Comparison of ENCODE assay signal across 13 cellular contexts in the genomic region with DNA sequence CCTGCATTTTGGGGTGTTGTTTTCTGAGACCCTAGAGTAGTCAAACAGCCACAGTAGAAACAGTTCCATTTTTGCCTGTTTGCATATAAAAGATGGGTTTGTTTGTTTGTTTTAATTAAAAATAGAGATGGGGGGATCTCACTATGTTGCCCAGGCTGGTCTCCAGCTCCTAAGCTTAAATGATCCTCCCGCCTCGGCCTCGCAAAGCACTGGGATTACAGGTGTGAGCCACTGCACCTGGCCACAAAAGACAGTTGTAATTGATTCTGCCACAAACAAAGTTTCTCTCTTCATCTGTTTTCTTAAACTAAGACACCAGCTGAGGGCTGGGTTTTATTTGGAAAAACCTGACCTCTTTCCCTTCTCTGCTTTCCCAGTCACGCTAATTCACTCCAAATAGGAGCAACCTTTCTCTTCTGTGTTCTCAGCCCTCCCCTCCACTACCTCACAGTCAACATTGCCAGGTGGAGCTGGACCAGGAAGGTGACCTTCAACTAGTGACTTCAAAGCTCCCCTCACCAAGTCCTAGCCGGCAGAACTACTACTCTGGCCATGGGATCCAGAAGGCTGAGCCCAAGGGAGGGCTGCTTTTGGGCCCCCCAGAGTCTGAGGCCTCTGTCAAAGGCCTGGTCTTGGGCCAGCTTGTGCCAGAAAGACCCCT. TPM values are rescaled to one million over a fixed set of nuclear protein-coding genes. Genes with fewer than 3 reads are reported as not detected.
DNase-seq lines count a peak whose midpoint lies in the region; ATAC-seq and TF ChIP-seq lines count a peak whose summit lies in the region.
"Had no signal": no experiment of that assay in that cellular context is flagged by ENCODE, and none has a peak within 500 bp of the region (broad histone marks: within the 10 kb centered on the region; RNA-seq: fewer than 3 reads in every experiment).

No MANE protein-coding gene starts in this region.

- no peaks in the 10 kb centered on the region for H3K9me3 ChIP-seq in CD4-positive, alpha-beta memory T cell (ENCODE audit: control insufficient read depth in 1 of 2, low read length in 2 of 2)
- no peaks in the 10 kb centered on the region for H3K9me3 ChIP-seq in colonic mucosa
- H3K9me3 ChIP-seq in HAP-1: no peaks in the 10 kb centered on the region

- TF ChIP-seq CTCF in colonic mucosa (IDR thresholded peaks at IDR 0.05): no peak
- no peak for TF ChIP-seq CTCF in natural killer cell (IDR thresholded peaks at IDR 0.05)

- CTCF ChIA-PET in CD4-positive, alpha-beta memory T cell (lab: Charles Lee; ENCODE audit: partially characterized antibody): interaction anchor here (0.5 to 1.9 kb wide), 3 partner anchors 17 to 216 kb away, joined by 3 to 6 read pairs (median 4); no protein-coding TSS in a partner anchor

- in situ Hi-C loops in HAP-1 (cut with MboI; ENCODE audit: low sequenced_read_pairs): no loop called here

- no peak for DNase-seq in CD4-positive, alpha-beta memory T cell
- DNase-seq in NCI-H2029 (lab: John Stamatoyannopoulos, UW): peak; percentile 16
- DNase-seq in colonic mucosa: peak; percentile 60
- no peak for DNase-seq in natural killer cell
- no peak for DNase-seq in HAP-1 (ENCODE audit: low spot score in 2 of 2)
- DNase-seq in GF-D8 (lab: John Stamatoyannopoulos, UW): no peak
- DNase-seq: EL, HCEC 1CT, NCI-H1436 had no signal

- H3K27me3 Mint-ChIP-seq in CD4-positive, alpha-beta memory T cell: no peaks in the 10 kb centered on the region
- H3K27me3 Mint-ChIP-seq in natural killer cell (ENCODE audit: low read depth in 2 of 2): peaks cover 0 to 3% of the 10 kb centered on the region in 2 donors

- peak overlapping the region in 1 of 2 donors; percentile 7 for H3K9ac ChIP-seq in colonic mucosa (ENCODE audit: low read depth in 2 of 2, low read length in 2 of 2)

- H3K4me3 Mint-ChIP-seq in CD4-positive, alpha-beta memory T cell: peak overlapping the region in 7 of 8 donors; percentile 81 to 90 (median 83)
- peak overlapping the region; percentile 86 for H3K4me3 Mint-ChIP-seq in natural killer cell

- H3K4me1 ChIP-seq in CD4-positive, alpha-beta memory T cell (ENCODE audit: insufficient read depth, low read length): peaks cover 32% of the 10 kb centered on the region
- H3K4me1 ChIP-seq in colonic mucosa (no peaks in the 10 kb centered on the region), HAP-1 (peaks cover 21% of the 10 kb centered on the region)

- peaks cover 0 to 5% of the 10 kb centered on the region in 2 donors for H3K36me3 Mint-ChIP-seq in CD4-positive, alpha-beta memory T cell
- no peaks in the 10 kb centered on the region for H3K36me3 Mint-ChIP-seq in natural killer cell

- H3K4me1 Mint-ChIP-seq in CD4-positive, alpha-beta memory T cell: peaks cover 26 to 41% (median 35%) of the 10 kb centered on the region in 4 donors
- H3K4me1 Mint-ChIP-seq in natural killer cell: peaks cover 34 to 35% of the 10 kb centered on the region in 2 donors

- H3K36me3 ChIP-seq in CD4-positive, alpha-beta memory T cell (ENCODE audit: insufficient read depth, low read length): no peaks in the 10 kb centered on the region
- H3K36me3 ChIP-seq in colonic mucosa (no peaks in the 10 kb centered on the region), HAP-1 (replicated peaks) (no peaks in the 10 kb centered on the region)

- POLR2A ChIA-PET in CD4-positive, alpha-beta memory T cell (lab: Charles Lee; ENCODE audit: partially characterized antibody): interaction anchor here (1.2 to 3.4 kb wide), 2 partner anchors 90 to 129 kb away, joined by 3 to 27 read pairs; a partner anchor contains a TSS

- no peaks in the 10 kb centered on the region for H3K27me3 ChIP-seq in CD4-positive, alpha-beta memory T cell (ENCODE audit: insufficient read depth, low read length)
- H3K27me3 ChIP-seq in colonic mucosa (no peaks in the 10 kb centered on the region), HAP-1 (ENCODE audit: low read depth) (no peaks in the 10 kb centered on the region)
- H3K27me3 ChIP-seq: SJSA1 had no signal

- no peak overlapping the region for H3K27ac ChIP-seq in CD4-positive, alpha-beta memory T cell (ENCODE audit: low read depth, low read length)
- H3K27ac ChIP-seq in colonic mucosa: peak overlapping the region; percentile 34
- H3K27ac ChIP-seq: HL-60, SJSA1 had no signal

- peak overlapping the region in 6 of 7 donors; percentile 62 to 94 (median 84) for H3K27ac Mint-ChIP-seq in CD4-positive, alpha-beta memory T cell
- peak overlapping the region; percentile 84 to 100 for H3K27ac Mint-ChIP-seq in natural killer cell

- ATAC-seq in natural killer cell (no peak), GM19463 (IDR thresholded peaks at IDR 0.05; ENCODE audit: unreplicated experiment) (no peak), GM21447 (IDR thresholded peaks at IDR 0.05; ENCODE audit: unreplicated experiment) (no peak)

- intact Hi-C loops in CD4-positive, alpha-beta memory T cell (cut with micrococcal nuclease): loop anchor here (2.0 to 5.0 kb wide), 2 partner anchors 39 to 129 kb away; a partner anchor contains a TSS
- intact Hi-C loops in colonic mucosa (cut with DNase I) (no loop called here), natural killer cell (cut with micrococcal nuclease) (no loop called here)

- no peak overlapping the region for H3K4me3 ChIP-seq in CD4-positive, alpha-beta memory T cell (ENCODE audit: low read length in 2 of 2)
- H3K4me3 ChIP-seq in colonic mucosa (no peak overlapping the region), HAP-1 (no peak overlapping the region)

- peaks cover 0 to 2% (median 0%) of the 10 kb centered on the region in 8 donors for H3K9me3 Mint-ChIP-seq in CD4-positive, alpha-beta memory T cell
- no peaks in the 10 kb centered on the region for H3K9me3 Mint-ChIP-seq in natural killer cell

RNA-seq across cellular contexts. Expression of a gene that starts 1.5 kb away (rescaled TPM):
- 10 to 100 TPM; 41.2 to 43.6 TPM for total RNA-seq in CD4-positive, alpha-beta memory T cell
- 100 to 1,000 TPM; 106 to 139 TPM for polyA plus RNA-seq in CD4-positive, alpha-beta memory T cell
- total RNA-seq in colonic mucosa (100 to 1,000 TPM; 201 to 286 TPM), natural killer cell (10 to 100 TPM; 72.3 to 91.5 (median 81.0) TPM)

Comparison
In these comparisons a context has a peak if more than half of its experiments do, and no peak if none do; other contexts are left out.
1. DNase-seq: peak in NCI-H2029 (single experiment) and colonic mucosa (single experiment); none in CD4-positive, alpha-beta memory T cell (0 of 5), natural killer cell (single experiment), HAP-1 (0 of 2) and GF-D8 (single experiment).